1 cellular context compared by ENCODE assay signal in genomic region chr3:45182915-45183881, GRCh38.
TF ChIP-seq lines count a peak whose summit lies in the region.

No MANE protein-coding gene starts in this region.

TF ChIP-seq in GM12878, 131 proteins besides CTCF, POLR2A, EP300 and RAD21:
- TF ChIP-seq ZZZ3 (IDR thresholded peaks at IDR 0.05; ENCODE audit: control insufficient read depth, insufficient read length, low read depth) = no peak
- no peak for TF ChIP-seq SUZ12 (IDR thresholded peaks at IDR 0.05; ENCODE audit: unreplicated experiment)
- TF ChIP-seq, protein P1, sequence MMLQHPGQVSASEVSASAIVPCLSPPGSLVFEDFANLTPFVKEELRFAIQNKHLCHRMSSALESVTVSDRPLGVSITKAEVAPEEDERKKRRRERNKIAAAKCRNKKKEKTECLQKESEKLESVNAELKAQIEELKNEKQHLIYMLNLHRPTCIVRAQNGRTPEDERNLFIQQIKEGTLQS (IDR thresholded peaks at IDR 0.05; ENCODE audit: borderline replicate concordance, extremely low read depth, low read depth, low read length) = no peak
- TF ChIP-seq, protein P2, sequence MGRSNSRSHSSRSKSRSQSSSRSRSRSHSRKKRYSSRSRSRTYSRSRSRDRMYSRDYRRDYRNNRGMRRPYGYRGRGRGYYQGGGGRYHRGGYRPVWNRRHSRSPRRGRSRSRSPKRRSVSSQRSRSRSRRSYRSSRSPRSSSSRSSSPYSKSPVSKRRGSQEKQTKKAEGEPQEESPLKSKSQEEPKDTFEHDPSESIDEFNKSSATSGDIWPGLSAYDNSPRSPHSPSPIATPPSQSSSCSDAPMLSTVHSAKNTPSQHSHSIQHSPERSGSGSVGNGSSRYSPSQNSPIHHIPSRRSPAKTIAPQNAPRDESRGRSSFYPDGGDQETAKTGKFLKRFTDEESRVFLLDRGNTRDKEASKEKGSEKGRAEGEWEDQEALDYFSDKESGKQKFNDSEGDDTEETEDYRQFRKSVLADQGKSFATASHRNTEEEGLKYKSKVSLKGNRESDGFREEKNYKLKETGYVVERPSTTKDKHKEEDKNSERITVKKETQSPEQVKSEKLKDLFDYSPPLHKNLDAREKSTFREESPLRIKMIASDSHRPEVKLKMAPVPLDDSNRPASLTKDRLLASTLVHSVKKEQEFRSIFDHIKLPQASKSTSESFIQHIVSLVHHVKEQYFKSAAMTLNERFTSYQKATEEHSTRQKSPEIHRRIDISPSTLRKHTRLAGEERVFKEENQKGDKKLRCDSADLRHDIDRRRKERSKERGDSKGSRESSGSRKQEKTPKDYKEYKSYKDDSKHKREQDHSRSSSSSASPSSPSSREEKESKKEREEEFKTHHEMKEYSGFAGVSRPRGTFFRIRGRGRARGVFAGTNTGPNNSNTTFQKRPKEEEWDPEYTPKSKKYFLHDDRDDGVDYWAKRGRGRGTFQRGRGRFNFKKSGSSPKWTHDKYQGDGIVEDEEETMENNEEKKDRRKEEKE (IDR thresholded peaks at IDR 0.05) = no peak
- no peak for TF ChIP-seq HDAC2 (IDR thresholded peaks at IDR 0.05)
- TF ChIP-seq, protein P3, sequence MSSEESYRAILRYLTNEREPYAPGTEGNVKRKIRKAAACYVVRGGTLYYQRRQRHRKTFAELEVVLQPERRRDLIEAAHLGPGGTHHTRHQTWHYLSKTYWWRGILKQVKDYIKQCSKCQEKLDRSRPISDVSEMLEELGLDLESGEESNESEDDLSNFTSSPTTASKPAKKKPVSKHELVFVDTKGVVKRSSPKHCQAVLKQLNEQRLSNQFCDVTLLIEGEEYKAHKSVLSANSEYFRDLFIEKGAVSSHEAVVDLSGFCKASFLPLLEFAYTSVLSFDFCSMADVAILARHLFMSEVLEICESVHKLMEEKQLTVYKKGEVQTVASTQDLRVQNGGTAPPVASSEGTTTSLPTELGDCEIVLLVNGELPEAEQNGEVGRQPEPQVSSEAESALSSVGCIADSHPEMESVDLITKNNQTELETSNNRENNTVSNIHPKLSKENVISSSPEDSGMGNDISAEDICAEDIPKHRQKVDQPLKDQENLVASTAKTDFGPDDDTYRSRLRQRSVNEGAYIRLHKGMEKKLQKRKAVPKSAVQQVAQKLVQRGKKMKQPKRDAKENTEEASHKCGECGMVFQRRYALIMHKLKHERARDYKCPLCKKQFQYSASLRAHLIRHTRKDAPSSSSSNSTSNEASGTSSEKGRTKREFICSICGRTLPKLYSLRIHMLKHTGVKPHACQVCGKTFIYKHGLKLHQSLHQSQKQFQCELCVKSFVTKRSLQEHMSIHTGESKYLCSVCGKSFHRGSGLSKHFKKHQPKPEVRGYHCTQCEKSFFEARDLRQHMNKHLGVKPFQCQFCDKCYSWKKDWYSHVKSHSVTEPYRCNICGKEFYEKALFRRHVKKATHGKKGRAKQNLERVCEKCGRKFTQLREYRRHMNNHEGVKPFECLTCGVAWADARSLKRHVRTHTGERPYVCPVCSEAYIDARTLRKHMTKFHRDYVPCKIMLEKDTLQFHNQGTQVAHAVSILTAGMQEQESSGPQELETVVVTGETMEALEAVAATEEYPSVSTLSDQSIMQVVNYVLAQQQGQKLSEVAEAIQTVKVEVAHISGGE (CRISPR knock-in tag; IDR thresholded peaks at IDR 0.05) = no peak
- TF ChIP-seq MEF2A (IDR thresholded peaks at IDR 0.05; ENCODE audit: insufficient read depth, low read depth, low read length) = no peak
- TF ChIP-seq ZNF384 (IDR thresholded peaks at IDR 0.05; ENCODE audit: borderline replicate concordance, low read depth, low read length) = no peak
- TF ChIP-seq ZNF217 (IDR thresholded peaks at IDR 0.05) = no peak
- TF ChIP-seq, protein P4, sequence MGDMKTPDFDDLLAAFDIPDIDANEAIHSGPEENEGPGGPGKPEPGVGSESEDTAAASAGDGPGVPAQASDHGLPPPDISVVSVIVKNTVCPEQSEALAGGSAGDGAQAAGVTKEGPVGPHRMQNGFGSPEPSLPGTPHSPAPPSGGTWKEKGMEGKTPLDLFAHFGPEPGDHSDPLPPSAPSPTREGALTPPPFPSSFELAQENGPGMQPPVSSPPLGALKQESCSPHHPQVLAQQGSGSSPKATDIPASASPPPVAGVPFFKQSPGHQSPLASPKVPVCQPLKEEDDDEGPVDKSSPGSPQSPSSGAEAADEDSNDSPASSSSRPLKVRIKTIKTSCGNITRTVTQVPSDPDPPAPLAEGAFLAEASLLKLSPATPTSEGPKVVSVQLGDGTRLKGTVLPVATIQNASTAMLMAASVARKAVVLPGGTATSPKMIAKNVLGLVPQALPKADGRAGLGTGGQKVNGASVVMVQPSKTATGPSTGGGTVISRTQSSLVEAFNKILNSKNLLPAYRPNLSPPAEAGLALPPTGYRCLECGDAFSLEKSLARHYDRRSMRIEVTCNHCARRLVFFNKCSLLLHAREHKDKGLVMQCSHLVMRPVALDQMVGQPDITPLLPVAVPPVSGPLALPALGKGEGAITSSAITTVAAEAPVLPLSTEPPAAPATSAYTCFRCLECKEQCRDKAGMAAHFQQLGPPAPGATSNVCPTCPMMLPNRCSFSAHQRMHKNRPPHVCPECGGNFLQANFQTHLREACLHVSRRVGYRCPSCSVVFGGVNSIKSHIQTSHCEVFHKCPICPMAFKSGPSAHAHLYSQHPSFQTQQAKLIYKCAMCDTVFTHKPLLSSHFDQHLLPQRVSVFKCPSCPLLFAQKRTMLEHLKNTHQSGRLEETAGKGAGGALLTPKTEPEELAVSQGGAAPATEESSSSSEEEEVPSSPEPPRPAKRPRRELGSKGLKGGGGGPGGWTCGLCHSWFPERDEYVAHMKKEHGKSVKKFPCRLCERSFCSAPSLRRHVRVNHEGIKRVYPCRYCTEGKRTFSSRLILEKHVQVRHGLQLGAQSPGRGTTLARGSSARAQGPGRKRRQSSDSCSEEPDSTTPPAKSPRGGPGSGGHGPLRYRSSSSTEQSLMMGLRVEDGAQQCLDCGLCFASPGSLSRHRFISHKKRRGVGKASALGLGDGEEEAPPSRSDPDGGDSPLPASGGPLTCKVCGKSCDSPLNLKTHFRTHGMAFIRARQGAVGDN (IDR thresholded peaks at IDR 0.05) = no peak
- TF ChIP-seq MEF2B (IDR thresholded peaks at IDR 0.05; ENCODE audit: partially characterized antibody, poor library complexity, severe bottlenecking) = no peak
- no peak for TF ChIP-seq MXI1 (IDR thresholded peaks at IDR 0.05; ENCODE audit: low read depth, low read length)
